8 cellular contexts compared by ENCODE assay signal in the genomic region with DNA sequence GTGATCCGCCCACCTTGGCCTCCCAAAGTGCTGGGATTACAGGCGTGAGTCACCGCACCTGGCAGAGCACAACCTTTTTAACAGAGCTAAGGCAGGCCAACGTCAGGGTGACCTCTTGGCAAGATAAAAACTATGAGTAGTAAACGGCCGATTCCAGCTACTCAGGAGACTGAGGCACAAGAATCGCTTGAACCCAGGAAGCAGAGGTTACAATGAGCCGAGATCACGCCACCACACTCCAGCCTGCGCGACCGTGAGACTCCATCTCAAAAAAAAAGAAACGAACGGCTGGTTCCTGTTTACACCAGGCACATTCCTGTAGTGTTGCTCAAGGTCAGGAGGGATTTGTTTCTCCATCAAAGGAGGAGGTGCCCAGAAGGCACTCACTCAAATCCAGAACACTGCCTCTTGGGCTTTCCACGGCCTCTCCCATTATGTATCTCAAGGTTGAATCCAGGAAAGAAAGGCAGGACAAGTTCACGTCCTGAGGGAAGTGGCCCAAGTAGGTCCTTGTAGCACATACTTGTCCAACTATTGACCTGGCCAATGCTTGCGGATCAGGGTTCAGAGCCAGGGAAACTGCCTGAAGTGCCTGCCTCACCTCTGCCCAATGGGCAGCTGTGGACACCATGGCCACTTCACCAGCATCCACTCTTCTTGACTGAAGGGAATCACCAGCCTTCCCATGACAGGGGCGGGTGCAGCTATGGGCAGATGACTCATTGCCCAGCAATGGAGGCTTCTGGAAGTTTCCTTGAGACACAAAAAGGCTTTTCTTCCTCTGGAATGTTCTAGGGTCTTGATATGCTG. TPM values are rescaled to one million over a fixed set of nuclear protein-coding genes. Genes with fewer than 3 reads are reported as not detected.
DNase-seq lines count a peak whose midpoint lies in the region; ATAC-seq and TF ChIP-seq lines count a peak whose summit lies in the region.

No MANE protein-coding gene starts in this region.

- WGBS in heart right ventricle, 2 donors = 59 to 72% methylated on average over 18 of the region's 18 CpGs

- no peak overlapping the region for H3K9ac ChIP-seq in skeletal muscle satellite cell (ENCODE audit: low read depth, low read length)

- intact Hi-C loops in heart right ventricle (cut with DNase I) = loop anchor here in 1 of 10 donors (10.0 kb wide), 1 partner anchor 60 kb away; no protein-coding TSS in a partner anchor

- H3K36me3 ChIP-seq in heart right ventricle (peaks cover 0 to 90% (median 13%) of the 10 kb centered on the region in 9 donors), skeletal muscle satellite cell (ENCODE audit: insufficient read depth, low read length) (peaks cover 67% of the 10 kb centered on the region)

- ATAC-seq in heart right ventricle = peak; percentile 37 to 73 (median 58)
- no peak for ATAC-seq in GM19397 (IDR thresholded peaks at IDR 0.05; ENCODE audit: unreplicated experiment)
- ATAC-seq in HG03139 (IDR thresholded peaks at IDR 0.05; ENCODE audit: unreplicated experiment) = no peak
- ATAC-seq in HG02759 (IDR thresholded peaks at IDR 0.05; ENCODE audit: unreplicated experiment) = no peak

- TF ChIP-seq CTCF in astrocyte of the spinal cord (IDR thresholded peaks at IDR 0.05; ENCODE audit: low read depth, low read length) = no peak
- TF ChIP-seq CTCF in heart right ventricle (IDR thresholded peaks at IDR 0.05) = no peak

- H3K27ac ChIP-seq in heart right ventricle = peak overlapping the region in 9 of 10 donors; percentile 22 to 72 (median 65)

- H3K9me3 ChIP-seq in heart right ventricle (no peaks in the 10 kb centered on the region), skeletal muscle satellite cell (replicated peaks; ENCODE audit: low read length) (no peaks in the 10 kb centered on the region)

- in situ Hi-C loops in astrocyte of the spinal cord (cut with HindIII; ENCODE audit: low sequenced_read_pairs) = no loop called here

- no peak overlapping the region for H3K4me2 ChIP-seq in skeletal muscle satellite cell (ENCODE audit: low read length)

- H3K4me1 ChIP-seq in heart right ventricle (peaks cover 0 to 64% (median 31%) of the 10 kb centered on the region in 9 donors), skeletal muscle satellite cell (ENCODE audit: control insufficient read depth, insufficient read depth, low read length) (peaks cover 23% of the 10 kb centered on the region)

- DNase-seq in Daoy (ENCODE audit: low read depth) (peak; percentile 37), astrocyte of the spinal cord (ENCODE audit: low read depth, low spot score) (peak; percentile 43), heart right ventricle (no peak), glomerular visceral epithelial cell (ENCODE audit: extremely low spot score) (no peak)

- H3K4me3 ChIP-seq in astrocyte of the spinal cord (ENCODE audit: low read depth, low read length) (no peak overlapping the region), heart right ventricle (no peak overlapping the region), skeletal muscle satellite cell (ENCODE audit: low read length) (peak overlapping the region; percentile 12)

- H3K27me3 ChIP-seq in heart right ventricle (no peaks in the 10 kb centered on the region), skeletal muscle satellite cell (ENCODE audit: control insufficient read depth, insufficient read depth, low read length) (no peaks in the 10 kb centered on the region)

RNA-seq across cellular contexts. Expression of gene KNOP1, which starts 13.5 kb away (rescaled TPM):
- 24.6 and 38.2 TPM in 2 replicates for total RNA-seq in Daoy (2014; rRNA removed; shearing (Covaris generic))
- total RNA-seq in heart right ventricle = 10 to 100 TPM in 1 of 10 donors, 1 to 10 TPM in 9; 4.5 to 10.2 (median 6.5) TPM
- polyA plus RNA-seq in heart right ventricle = 10 to 100 TPM in 1 of 2 donors, 1 to 10 TPM in 1; 6.5 to 25.7 TPM
- total RNA-seq in skeletal muscle satellite cell (2012; rRNA removed) = 10.3 and 14.2 TPM in 2 replicates

RNA-seq across cellular contexts. Expression of gene IQCK, which starts 13.5 kb away (rescaled TPM):
- 14.9 and 18.6 TPM in 2 replicates for total RNA-seq in Daoy (2014; rRNA removed; shearing (Covaris generic))
- total RNA-seq in heart right ventricle = 10 to 100 TPM in 2 of 10 donors, 1 to 10 TPM in 8; 5.5 to 11.7 (median 7.4) TPM
- polyA plus RNA-seq in heart right ventricle = 1 to 10 TPM; 7.3 to 9.8 TPM
- total RNA-seq in skeletal muscle satellite cell (2012; rRNA removed) = 8.5 and 9.4 TPM in 2 replicates

Comparison
In these comparisons a context has a peak if more than half of its experiments do, and no peak if none do; other contexts are left out.
1. DNase-seq: peak in Daoy (single experiment) and astrocyte of the spinal cord (single experiment); none in heart right ventricle (0 of 2) and glomerular visceral epithelial cell (single experiment).
2. ATAC-seq: peak in heart right ventricle (8 of 8); none in GM19397 (single experiment), HG03139 (single experiment) and HG02759 (single experiment).